1 cellular context compared by ENCODE assay signal in the genomic region with DNA sequence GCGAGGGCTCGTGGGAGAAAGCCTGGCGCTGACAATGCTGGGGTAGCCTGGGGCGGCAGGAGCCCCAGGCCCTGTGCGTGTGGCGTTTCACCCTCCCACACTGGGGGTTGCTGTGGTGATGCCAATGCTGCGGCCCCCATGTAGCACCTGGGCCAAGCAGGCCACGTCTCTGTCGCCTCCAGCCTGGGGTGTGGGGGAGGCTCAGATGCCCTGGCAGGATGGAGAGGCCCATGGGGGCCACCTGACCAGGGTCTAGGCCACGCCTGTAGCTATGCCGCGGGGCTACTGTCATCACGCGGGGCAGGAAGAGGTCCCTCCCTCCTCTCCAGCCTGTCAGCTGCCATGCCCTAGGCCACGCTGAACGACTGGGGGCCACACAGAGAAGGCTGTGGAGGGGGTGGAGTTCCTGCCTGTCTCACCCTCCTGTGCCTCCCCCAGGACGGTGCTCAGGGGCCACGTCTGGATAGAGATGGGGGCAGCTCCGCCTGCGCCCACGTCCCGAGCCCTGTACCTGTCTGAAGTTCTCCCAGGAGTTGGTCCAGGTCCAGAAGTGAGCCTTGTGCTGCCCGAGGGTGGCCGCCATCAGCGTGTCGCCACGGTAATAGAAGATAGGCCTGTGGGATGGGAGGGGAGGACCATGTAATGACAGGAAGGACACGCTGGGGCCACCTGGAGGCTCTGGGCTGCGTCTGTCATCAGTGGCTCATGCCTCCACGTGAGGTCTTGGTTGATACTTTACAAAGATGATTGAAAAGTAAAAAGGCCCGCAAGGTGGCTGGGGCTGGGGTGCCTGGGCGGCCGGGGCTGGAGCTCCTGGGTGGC.
A peak's percentile ranks its signal among the peaks of the same experiment; 100 is the strongest.
TF ChIP-seq lines count a peak whose summit lies in the region.

No MANE protein-coding gene starts in this region.

TF ChIP-seq in HepG2, 621 proteins besides CTCF, POLR2A, EP300 and RAD21:
- TF ChIP-seq ZNF891 (CRISPR knock-in tag; IDR thresholded peaks at IDR 0.05) (no peak), ZNF263 (CRISPR knock-in tag; IDR thresholded peaks at IDR 0.05) (0 out of 2 replicates have a peak, but pooled peaks have one; percentile 24)
